ENCODE assay signal across 1 cellular context in the genomic region with DNA sequence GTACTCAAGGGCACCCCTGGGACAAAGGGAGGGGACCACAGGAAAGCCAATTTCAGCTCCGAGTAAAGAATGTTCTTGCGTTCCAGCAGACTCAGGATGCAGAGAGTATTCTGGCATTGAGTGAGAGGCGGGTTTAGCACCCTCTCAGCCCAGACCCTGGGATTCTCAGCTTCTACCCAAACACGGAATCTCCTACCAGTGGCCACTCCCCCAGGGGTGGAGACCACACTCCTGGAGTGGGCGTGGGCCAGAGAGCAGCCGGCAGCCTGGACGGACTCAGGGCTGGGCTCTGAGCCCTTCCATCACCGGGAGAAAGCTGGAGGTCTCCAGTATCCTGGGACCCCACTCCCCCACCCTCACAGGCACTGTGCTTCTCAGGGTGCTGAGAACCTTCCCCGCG.
TF ChIP-seq lines count a peak whose summit lies in the region.

No MANE protein-coding gene starts in this region.

TF ChIP-seq in GM23338, 12 proteins besides CTCF, POLR2A, EP300 and RAD21 (continued from another document):
- TF ChIP-seq, protein P1, sequence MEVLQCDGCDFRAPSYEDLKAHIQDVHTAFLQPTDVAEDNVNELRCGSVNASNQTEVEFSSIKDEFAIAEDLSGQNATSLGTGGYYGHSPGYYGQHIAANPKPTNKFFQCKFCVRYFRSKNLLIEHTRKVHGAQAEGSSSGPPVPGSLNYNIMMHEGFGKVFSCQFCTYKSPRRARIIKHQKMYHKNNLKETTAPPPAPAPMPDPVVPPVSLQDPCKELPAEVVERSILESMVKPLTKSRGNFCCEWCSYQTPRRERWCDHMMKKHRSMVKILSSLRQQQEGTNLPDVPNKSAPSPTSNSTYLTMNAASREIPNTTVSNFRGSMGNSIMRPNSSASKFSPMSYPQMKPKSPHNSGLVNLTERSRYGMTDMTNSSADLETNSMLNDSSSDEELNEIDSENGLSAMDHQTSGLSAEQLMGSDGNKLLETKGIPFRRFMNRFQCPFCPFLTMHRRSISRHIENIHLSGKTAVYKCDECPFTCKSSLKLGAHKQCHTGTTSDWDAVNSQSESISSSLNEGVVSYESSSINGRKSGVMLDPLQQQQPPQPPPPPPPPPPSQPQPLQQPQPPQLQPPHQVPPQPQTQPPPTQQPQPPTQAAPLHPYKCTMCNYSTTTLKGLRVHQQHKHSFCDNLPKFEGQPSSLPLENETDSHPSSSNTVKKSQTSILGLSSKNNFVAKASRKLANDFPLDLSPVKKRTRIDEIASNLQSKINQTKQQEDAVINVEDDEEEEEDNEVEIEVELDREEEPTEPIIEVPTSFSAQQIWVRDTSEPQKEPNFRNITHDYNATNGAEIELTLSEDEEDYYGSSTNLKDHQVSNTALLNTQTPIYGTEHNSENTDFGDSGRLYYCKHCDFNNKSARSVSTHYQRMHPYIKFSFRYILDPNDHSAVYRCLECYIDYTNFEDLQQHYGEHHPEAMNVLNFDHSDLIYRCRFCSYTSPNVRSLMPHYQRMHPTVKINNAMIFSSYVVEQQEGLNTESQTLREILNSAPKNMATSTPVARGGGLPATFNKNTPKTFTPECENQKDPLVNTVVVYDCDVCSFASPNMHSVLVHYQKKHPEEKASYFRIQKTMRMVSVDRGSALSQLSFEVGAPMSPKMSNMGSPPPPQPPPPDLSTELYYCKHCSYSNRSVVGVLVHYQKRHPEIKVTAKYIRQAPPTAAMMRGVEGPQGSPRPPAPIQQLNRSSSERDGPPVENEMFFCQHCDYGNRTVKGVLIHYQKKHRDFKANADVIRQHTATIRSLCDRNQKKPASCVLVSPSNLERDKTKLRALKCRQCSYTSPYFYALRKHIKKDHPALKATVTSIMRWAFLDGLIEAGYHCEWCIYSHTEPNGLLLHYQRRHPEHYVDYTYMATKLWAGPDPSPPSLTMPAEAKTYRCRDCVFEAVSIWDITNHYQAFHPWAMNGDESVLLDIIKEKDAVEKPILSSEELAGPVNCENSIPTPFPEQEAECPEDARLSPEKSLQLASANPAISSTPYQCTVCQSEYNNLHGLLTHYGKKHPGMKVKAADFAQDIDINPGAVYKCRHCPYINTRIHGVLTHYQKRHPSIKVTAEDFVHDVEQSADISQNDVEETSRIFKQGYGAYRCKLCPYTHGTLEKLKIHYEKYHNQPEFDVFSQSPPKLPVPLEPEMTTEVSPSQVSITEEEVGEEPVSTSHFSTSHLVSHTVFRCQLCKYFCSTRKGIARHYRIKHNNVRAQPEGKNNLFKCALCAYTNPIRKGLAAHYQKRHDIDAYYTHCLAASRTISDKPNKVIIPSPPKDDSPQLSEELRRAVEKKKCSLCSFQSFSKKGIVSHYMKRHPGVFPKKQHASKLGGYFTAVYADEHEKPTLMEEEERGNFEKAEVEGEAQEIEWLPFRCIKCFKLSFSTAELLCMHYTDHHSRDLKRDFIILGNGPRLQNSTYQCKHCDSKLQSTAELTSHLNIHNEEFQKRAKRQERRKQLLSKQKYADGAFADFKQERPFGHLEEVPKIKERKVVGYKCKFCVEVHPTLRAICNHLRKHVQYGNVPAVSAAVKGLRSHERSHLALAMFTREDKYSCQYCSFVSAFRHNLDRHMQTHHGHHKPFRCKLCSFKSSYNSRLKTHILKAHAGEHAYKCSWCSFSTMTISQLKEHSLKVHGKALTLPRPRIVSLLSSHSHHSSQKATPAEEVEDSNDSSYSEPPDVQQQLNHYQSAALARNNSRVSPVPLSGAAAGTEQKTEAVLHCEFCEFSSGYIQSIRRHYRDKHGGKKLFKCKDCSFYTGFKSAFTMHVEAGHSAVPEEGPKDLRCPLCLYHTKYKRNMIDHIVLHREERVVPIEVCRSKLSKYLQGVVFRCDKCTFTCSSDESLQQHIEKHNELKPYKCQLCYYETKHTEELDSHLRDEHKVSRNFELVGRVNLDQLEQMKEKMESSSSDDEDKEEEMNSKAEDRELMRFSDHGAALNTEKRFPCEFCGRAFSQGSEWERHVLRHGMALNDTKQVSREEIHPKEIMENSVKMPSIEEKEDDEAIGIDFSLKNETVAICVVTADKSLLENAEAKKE (CRISPR knock-in tag; IDR thresholded peaks at IDR 0.05) = no peak
- no peak for TF ChIP-seq EZH2 (IDR thresholded peaks at IDR 0.05; ENCODE audit: low read depth, unreplicated experiment)
- no peak for TF ChIP-seq ZNF331 (CRISPR knock-in tag; IDR thresholded peaks at IDR 0.05; ENCODE audit: low read depth)
- TF ChIP-seq NANOG (IDR thresholded peaks at IDR 0.05; ENCODE audit: borderline replicate concordance) = no peak
